26 cellular contexts compared by ENCODE assay signal in genomic region chr10:50299948-50300669, GRCh38. TPM values are rescaled to one million over a fixed set of nuclear protein-coding genes. Genes with fewer than 3 reads are reported as not detected.
"Had no signal": no experiment of that assay in that cellular context is flagged by ENCODE, and none has a peak within 500 bp of the region (broad histone marks: within the 10 kb centered on the region; RNA-seq: fewer than 3 reads in every experiment).

No MANE protein-coding gene starts in this region.

- H3K4me1 ChIP-seq: left lung, lower lobe of right lung, right atrium auricular region, suprapubic skin, tibial artery, upper lobe of right lung had no signal

- H3K27ac Mint-ChIP-seq: naive thymus-derived CD4-positive, alpha-beta T cell; natural killer cell treated with Interleukin-12 subunit alpha and Interleukin-12 subunit beta and Interleukin-15 and Interleukin-18, amount 100 ng/mL, for 72 hours; progenitor cell of endocrine pancreas; stimulated activated effector memory CD8-positive, alpha-beta T cell treated with anti-CD3 and anti-CD28 coated beads, Interleukin-12 subunit alpha, Interleukin-12 subunit beta, amount 100 ng/mL, for 72 hours; stimulated activated naive CD8-positive, alpha-beta T cell treated with anti-CD3 and anti-CD28 coated beads, Interleukin-15, Interleukin-2, amounts not matched to agents 100 ng/mL and 50 ng/mL, for 24 hours had no signal

- H3K4me1 Mint-ChIP-seq: naive thymus-derived CD4-positive, alpha-beta T cell had no signal

- H3K9me3 ChIP-seq: ovary, right atrium auricular region, suprapubic skin, thoracic aorta, upper lobe of right lung had no signal

- FAIRE-seq: kidney, urothelium cell line had no signal

- H3K36me3 ChIP-seq: left lung, lower lobe of right lung, ovary, right atrium auricular region, suprapubic skin, thoracic aorta, tibial artery, upper lobe of right lung had no signal

- H3K36me3 Mint-ChIP-seq: stimulated activated effector memory CD8-positive, alpha-beta T cell treated with anti-CD3 and anti-CD28 coated beads, Interleukin-12 subunit alpha, Interleukin-12 subunit beta, amount 100 ng/mL, for 72 hours had no signal

- H3K4me3 ChIP-seq: left lung, lower lobe of right lung, ovary, right atrium auricular region, skin epidermis, suprapubic skin, thoracic aorta, tibial artery, upper lobe of right lung had no signal

- H3K27me3 ChIP-seq: left lung, ovary, right atrium auricular region, suprapubic skin, tibial artery, upper lobe of right lung had no signal

- DNase-seq: hippocampal formation; kidney; left colon; left lung; lower lobe of right lung; mammary epithelial cell; mesenchymal stem cell; naive thymus-derived CD4-positive, alpha-beta T cell; ovary; stimulated activated CD4-positive, alpha-beta T cell treated with anti-CD3 and anti-CD28 coated beads, Interleukin-12 subunit alpha, Interleukin-12 subunit beta, amount 100 ng/mL, for 4 hours; stimulated activated CD4-positive, alpha-beta T cell treated with anti-CD3 and anti-CD28 coated beads, Interleukin-15, amount 100 ng/mL, for 24 hours; stimulated activated CD4-positive, alpha-beta T cell treated with anti-CD3 and anti-CD28 coated beads, Interleukin-2, amount 100 ng/mL, for 24 hours; stimulated activated CD4-positive, alpha-beta T cell treated with anti-CD3 and anti-CD28 coated beads, Interleukin-4, amount 100 ng/mL, for 24 hours; stimulated activated naive CD4-positive, alpha-beta T cell; tibial artery; trophoblast cell; upper lobe of right lung had no signal

- H3K27ac ChIP-seq: left lung, lower lobe of right lung, ovary, right atrium auricular region, skin epidermis, suprapubic skin, thoracic aorta, tibial artery, upper lobe of right lung had no signal

- H3K4me3 Mint-ChIP-seq: naive thymus-derived CD4-positive, alpha-beta T cell; natural killer cell treated with Interleukin-12 subunit alpha and Interleukin-12 subunit beta and Interleukin-15 and Interleukin-18, amount 100 ng/mL, for 72 hours; stimulated activated effector memory CD8-positive, alpha-beta T cell treated with anti-CD3 and anti-CD28 coated beads, Interleukin-12 subunit alpha, Interleukin-12 subunit beta, amount 100 ng/mL, for 72 hours; stimulated activated naive CD8-positive, alpha-beta T cell treated with anti-CD3 and anti-CD28 coated beads, Interleukin-15, Interleukin-2, amounts not matched to agents 100 ng/mL and 50 ng/mL, for 24 hours had no signal

- H3K27me3 Mint-ChIP-seq: naive thymus-derived CD4-positive, alpha-beta T cell; natural killer cell treated with Interleukin-12 subunit alpha and Interleukin-12 subunit beta and Interleukin-15 and Interleukin-18, amount 100 ng/mL, for 72 hours; progenitor cell of endocrine pancreas; stimulated activated naive CD8-positive, alpha-beta T cell treated with anti-CD3 and anti-CD28 coated beads, Interleukin-15, Interleukin-2, amounts not matched to agents 100 ng/mL and 50 ng/mL, for 24 hours had no signal

RNA-seq across cellular contexts. Expression of gene ASAH2, which starts 48.8 kb away (rescaled TPM):
- total RNA-seq: lower lobe of right lung had no signal
